31 cellular contexts compared by ENCODE assay signal in genomic region chr1:247854899-247855545, GRCh38. TPM values are rescaled to one million over a fixed set of nuclear protein-coding genes. Genes with fewer than 3 reads are reported as not detected.
DNase-seq lines count a peak whose midpoint lies in the region; ATAC-seq, FAIRE-seq and TF ChIP-seq lines count a peak whose summit lies in the region.
"Had no signal": no experiment of that assay in that cellular context is flagged by ENCODE, and none has a peak within 500 bp of the region (broad histone marks: within the 10 kb centered on the region; RNA-seq: fewer than 3 reads in every experiment).

No MANE protein-coding gene starts in this region.

- TF ChIP-seq POLR2A in GM12892 (IDR thresholded peaks at IDR 0.05; ENCODE audit: low read depth, low read length) = no peak

- H3K4me1 Mint-ChIP-seq in glutamatergic neuron (ENCODE audit: low read depth, unreplicated experiment) = peaks cover 3% of the 10 kb centered on the region

- ATAC-seq in GM18907 (IDR thresholded peaks at IDR 0.05; ENCODE audit: unreplicated experiment) (no peak), HG02884 (IDR thresholded peaks at IDR 0.05; ENCODE audit: unreplicated experiment) (no peak), HG03196 (IDR thresholded peaks at IDR 0.05; ENCODE audit: unreplicated experiment) (no peak)
- ATAC-seq: HCT116, HepG2, Panc1 had no signal

- DNase-seq in A172 (ENCODE audit: low spot score) = peak; percentile 9
- peak; percentile 11 for DNase-seq in KBM-7
- DNase-seq in UCSD-AML1 (lab: John Stamatoyannopoulos, UW; ENCODE audit: unreplicated experiment) = peak; percentile 65
- peak; percentile 23 for DNase-seq in glutamatergic neuron
- DNase-seq in GM12892 (ENCODE audit: insufficient read length) = no peak
- DNase-seq: ACHN; BE2C; Calu3; CD8-positive, alpha-beta memory T cell; DND-41; MV-4-11; NCI-H1105 treated with DMSO at 0.1 percent for 48 hours; NCI-H146; NCI-H1930; NCI-H446; NCI-H524 treated with DMSO at 0.1 percent for 48 hours; NCI-H82; NK-92 treated with Interleukin-12 subunit alpha and Interleukin-12 subunit beta, amount 100 ng/mL, for 24 hours; SHP77 had no signal

- peaks cover 7% of the 10 kb centered on the region for H3K27me3 Mint-ChIP-seq in glutamatergic neuron (ENCODE audit: unreplicated experiment)

- FAIRE-seq in GM12892 (lab: Jason Lieb, UNC) = no peak
- FAIRE-seq: HepG2 had no signal

- peaks cover 10% of the 10 kb centered on the region for H3K9me3 Mint-ChIP-seq in glutamatergic neuron (ENCODE audit: unreplicated experiment)

- no peaks in the 10 kb centered on the region for H3K36me3 Mint-ChIP-seq in glutamatergic neuron (ENCODE audit: unreplicated experiment)

- in situ Hi-C loops in KBM-7 (cut with MboI; ENCODE audit: low pct_unique_long_range_greater_than_20kb, low sequenced_read_pairs) = no loop called here

- no peak overlapping the region for H3K27ac Mint-ChIP-seq in glutamatergic neuron (ENCODE audit: unreplicated experiment)
- H3K27ac Mint-ChIP-seq: CD8-positive, alpha-beta memory T cell had no signal

- H3K4me3 Mint-ChIP-seq in glutamatergic neuron (ENCODE audit: unreplicated experiment) = no peak overlapping the region
- H3K4me3 Mint-ChIP-seq: CD14-positive monocyte; CD8-positive, alpha-beta memory T cell had no signal

- no peak for TF ChIP-seq CTCF in glutamatergic neuron (IDR thresholded peaks at IDR 0.05; ENCODE audit: partially characterized antibody, unreplicated experiment)

RNA-seq across cellular contexts. Expression of gene TRIM58, which starts 2.0 kb away (rescaled TPM):
- total RNA-seq in A172 (2014; rRNA removed; shearing (Covaris generic)) = not detected in 2 replicates
- 5.2 TPM for total RNA-seq in glutamatergic neuron (ENCODE audit: unreplicated experiment)
- not detected for polyA plus RNA-seq in GM12892 (2012; ENCODE audit: missing spikeins)
- total RNA-seq: Calu3, H4, HepG2, HT-29, LHCN-M2, MCF 10A had no signal
- polyA plus RNA-seq: HepG2 had no signal

RNA-seq across cellular contexts. Expression of gene OR11L1, which starts 13.3 kb away (rescaled TPM):
- total RNA-seq in A172 (2014; rRNA removed; shearing (Covaris generic)) = not detected in 2 replicates
- not detected for total RNA-seq in glutamatergic neuron (ENCODE audit: unreplicated experiment)
- not detected for polyA plus RNA-seq in GM12892 (2012; ENCODE audit: missing spikeins)
- total RNA-seq: Calu3; CD8-positive, alpha-beta memory T cell; H4; HepG2; HT-29; LHCN-M2; MCF 10A; SK-MEL-5 had no signal
- polyA plus RNA-seq: CD14-positive monocyte; CD8-positive, alpha-beta memory T cell; HepG2 had no signal

RNA-seq across cellular contexts. Expression of gene OR14A16, which starts 31.1 kb away (rescaled TPM):
- total RNA-seq in A172 (2014; rRNA removed; shearing (Covaris generic)) = not detected in 2 replicates
- total RNA-seq in glutamatergic neuron (ENCODE audit: unreplicated experiment) = not detected
- polyA plus RNA-seq in GM12892 (2012; ENCODE audit: missing spikeins) = not detected
- total RNA-seq: Calu3; CD8-positive, alpha-beta memory T cell; H4; HepG2; HT-29; LHCN-M2; MCF 10A; SK-MEL-5 had no signal
- polyA plus RNA-seq: CD14-positive monocyte; CD8-positive, alpha-beta memory T cell; HepG2 had no signal

RNA-seq across cellular contexts. Expression of gene OR2W3, which starts 40.4 kb away (rescaled TPM):
- not detected in 2 replicates for total RNA-seq in A172 (2014; rRNA removed; shearing (Covaris generic))
- total RNA-seq in glutamatergic neuron (ENCODE audit: unreplicated experiment) = 1.8 TPM
- not detected for polyA plus RNA-seq in GM12892 (2012; ENCODE audit: missing spikeins)
- total RNA-seq: Calu3; CD8-positive, alpha-beta memory T cell; H4; HepG2; HT-29; LHCN-M2; MCF 10A; SK-MEL-5 had no signal
- polyA plus RNA-seq: CD8-positive, alpha-beta memory T cell; HepG2 had no signal
